ENCODE assay signal across 8 cellular contexts in genomic region chr17:74972107-74972972, GRCh38. TPM values are rescaled to one million over a fixed set of nuclear protein-coding genes. Genes with fewer than 3 reads are reported as not detected.
DNase-seq lines count a peak whose midpoint lies in the region; ATAC-seq and TF ChIP-seq lines count a peak whose summit lies in the region.

TSS of gene HID1 (minus strand) at chr17:74972759. CDS start at chr17:74972656, 103 bp downstream.

- H3K4me3 ChIP-seq in liver (ENCODE audit: low read depth in 1 of 3, low read length in 3 of 3): peak within 1 kb of the TSS in 2 of 3 donors; percentile 46 to 65

- intact Hi-C loops in activated CD4-positive, alpha-beta T cell treated with anti-CD3 and anti-CD28 coated beads, Interleukin-2, amount 10 ng/mL, durations not matched to agents 24 days and 14 days (cut with micrococcal nuclease): no loop called here

- peak; percentile 47 for DNase-seq in DMS53 treated with DMSO at 0.1 percent for 48 hours (lab: John Stamatoyannopoulos, UW; ENCODE audit: unreplicated experiment)
- DNase-seq in NCI-H1105 treated with DMSO at 0.1 percent for 48 hours (lab: John Stamatoyannopoulos, UW): peak; percentile 55
- DNase-seq in activated CD4-positive, alpha-beta T cell treated with anti-CD3 and anti-CD28 coated beads, Interleukin-2, amount 10 ng/mL, durations not matched to agents 24 days and 14 days: peak; percentile 91
- DNase-seq in stimulated activated CD4-positive, alpha-beta T cell treated with anti-CD3 and anti-CD28 coated beads, Interleukin-2, amount 100 ng/mL, for 24 hours: peak; percentile 82 to 84

- peak within 1 kb of the TSS; percentile 19 for H3K27ac Mint-ChIP-seq in activated CD4-positive, alpha-beta T cell treated with anti-CD3 and anti-CD28 coated beads, Interleukin-2, amount 10 ng/mL, durations not matched to agents 24 days and 14 days

- H3K27ac ChIP-seq in cingulate gyrus (ENCODE audit: low read depth, low read length): peak within 1 kb of the TSS; percentile 85
- peak within 1 kb of the TSS; percentile 25 to 28 for H3K27ac ChIP-seq in liver (ENCODE audit: low read depth in 1 of 2, low read length in 2 of 2)

- H3K4me1 Mint-ChIP-seq in activated CD4-positive, alpha-beta T cell treated with anti-CD3 and anti-CD28 coated beads, Interleukin-2, amount 10 ng/mL, durations not matched to agents 24 days and 14 days: peaks cover 5% of the 10 kb centered on the region

- H3K27me3 Mint-ChIP-seq in activated CD4-positive, alpha-beta T cell treated with anti-CD3 and anti-CD28 coated beads, Interleukin-2, amount 10 ng/mL, durations not matched to agents 24 days and 14 days: peaks cover 44% of the 10 kb centered on the region

- H3K9me3 ChIP-seq in liver (ENCODE audit: control insufficient read depth in 4 of 4, low read length in 3 of 4): no peaks in the 10 kb centered on the region

- H3K36me3 ChIP-seq in liver (ENCODE audit: control insufficient read depth in 4 of 4, insufficient read depth in 3 of 4, low read depth in 1 of 4, low read length in 3 of 4): no peaks in the 10 kb centered on the region

- 3% methylated on average over 95 of the region's 95 CpGs for WGBS in liver

- H3K4me3 Mint-ChIP-seq in activated CD4-positive, alpha-beta T cell treated with anti-CD3 and anti-CD28 coated beads, Interleukin-2, amount 10 ng/mL, durations not matched to agents 24 days and 14 days: peak within 1 kb of the TSS; percentile 84

- TF ChIP-seq CTCF in liver (IDR thresholded peaks at IDR 0.05; ENCODE audit: low read depth, low read length, missing input control): no peak

- H3K9me3 Mint-ChIP-seq in activated CD4-positive, alpha-beta T cell treated with anti-CD3 and anti-CD28 coated beads, Interleukin-2, amount 10 ng/mL, durations not matched to agents 24 days and 14 days: no peaks in the 10 kb centered on the region

- no peak for TF ChIP-seq RAD21 in liver (IDR thresholded peaks at IDR 0.05)

- H3K4me1 ChIP-seq in liver (ENCODE audit: control insufficient read depth in 4 of 4, insufficient read depth in 4 of 4, low read length in 3 of 4): peaks cover 4 to 12% (median 5%) of the 10 kb centered on the region in 4 donors

- H3K27me3 ChIP-seq in liver (ENCODE audit: control insufficient read depth in 4 of 4, insufficient read depth in 4 of 4, low read length in 3 of 4): peaks cover 0 to 3% (median 0%) of the 10 kb centered on the region in 4 donors

- peak within 1 kb of the TSS in 1 of 2 donors; percentile 71 for H3K9ac ChIP-seq in liver (ENCODE audit: low read depth in 1 of 2, low read length in 2 of 2)

- no peak for ATAC-seq in GM18517 (IDR thresholded peaks at IDR 0.05; ENCODE audit: unreplicated experiment)
- no peak for ATAC-seq in HG03378 (IDR thresholded peaks at IDR 0.05; ENCODE audit: unreplicated experiment)

- H3K36me3 Mint-ChIP-seq in activated CD4-positive, alpha-beta T cell treated with anti-CD3 and anti-CD28 coated beads, Interleukin-2, amount 10 ng/mL, durations not matched to agents 24 days and 14 days (ENCODE audit: low read depth): no peaks in the 10 kb centered on the region

TF ChIP-seq in liver, 16 proteins besides CTCF, POLR2A, EP300 and RAD21:
- TF ChIP-seq ZBTB33 (IDR thresholded peaks at IDR 0.05) (no peak), FOXA2 (IDR thresholded peaks at IDR 0.05) (peak; percentile 28)

RNA-seq across cellular contexts. Expression of gene HID1, which starts in this region (rescaled TPM):
- total RNA-seq in activated CD4-positive, alpha-beta T cell treated with anti-CD3 and anti-CD28 coated beads, Interleukin-2, amount 10 ng/mL, durations not matched to agents 24 days and 14 days: 0.17 TPM in 1 of 2 replicates, not detected in the other
- 1 to 10 TPM; 2.7 to 6.2 TPM for total RNA-seq in liver
- polyA plus RNA-seq in liver: 1 to 10 TPM; 3.5 to 3.8 TPM

Comparison
In these comparisons a context has a peak if more than half of its experiments do, and no peak if none do; other contexts are left out.
1. Peak in DNase-seq in activated CD4-positive, alpha-beta T cell treated with anti-CD3 and anti-CD28 coated beads, Interleukin-2, amount 10 ng/mL, durations not matched to agents 24 days and 14 days; RNA of the gene not detected or under 1 TPM.